ENCODE assay signal across 28 cellular contexts in genomic region chr15:33326908-33327307, GRCh38. TPM values are rescaled to one million over a fixed set of nuclear protein-coding genes. Genes with fewer than 3 reads are reported as not detected.
"Had no signal": no experiment of that assay in that cellular context is flagged by ENCODE, and none has a peak within 500 bp of the region (broad histone marks: within the 10 kb centered on the region; RNA-seq: fewer than 3 reads in every experiment).

No MANE protein-coding gene starts in this region.

- H3K36me3 Mint-ChIP-seq: mesothelial cell of epicardium, naive B cell had no signal

- H3K27me3 ChIP-seq: colonic mucosa, esophagus squamous epithelium, gastroesophageal sphincter had no signal

- H3K36me3 ChIP-seq: colonic mucosa, esophagus squamous epithelium, gastroesophageal sphincter, heart right ventricle, left lung, lower lobe of right lung had no signal

- H3K9me3 Mint-ChIP-seq: dendritic cell treated with granulocyte-macrophage colony-stimulating factor and Interleukin-4, amounts not matched to agents 40 ng/mL and 50 ng/mL, for 4 days; endodermal cell had no signal

- ATAC-seq: effector memory CD8-positive, alpha-beta T cell; esophagus mucosa; gastroesophageal sphincter; heart right ventricle; left cardiac atrium; left lung; left ventricle myocardium superior; lower lobe of right lung; mucosa of descending colon had no signal

- H3K4me1 ChIP-seq: colonic mucosa, esophagus squamous epithelium, gastroesophageal sphincter, heart right ventricle, left lung, lower lobe of right lung had no signal

- H3K27ac Mint-ChIP-seq: dendritic cell treated with granulocyte-macrophage colony-stimulating factor and Interleukin-4, amounts not matched to agents 40 ng/mL and 50 ng/mL, for 4 days; effector memory CD8-positive, alpha-beta T cell; endodermal cell; mesothelial cell of epicardium had no signal

- H3K4me3 Mint-ChIP-seq: dendritic cell treated with granulocyte-macrophage colony-stimulating factor and Interleukin-4, amounts not matched to agents 40 ng/mL and 50 ng/mL, for 4 days; effector memory CD8-positive, alpha-beta T cell; endodermal cell; mesothelial cell of epicardium had no signal

- H3K4me1 Mint-ChIP-seq: mesothelial cell of epicardium had no signal

- DNase-seq: colonic mucosa; cortex of kidney; effector CD8-positive, alpha-beta T cell; effector memory CD8-positive, alpha-beta T cell; endodermal cell; erythroblast; esophagus squamous epithelium; foreskin fibroblast; foreskin melanocyte; glutamatergic neuron; head of caudate nucleus; heart right ventricle; hippocampal formation; left cardiac atrium; left lung; left ventricle myocardium superior; lower lobe of right lung; mesenchymal stem cell; mucosa of descending colon; naive B cell had no signal

- H3K27ac ChIP-seq: colonic mucosa, epithelial cell of prostate, esophagus squamous epithelium, gastroesophageal sphincter, heart right ventricle, left lung, lower lobe of right lung had no signal

- H3K4me3 ChIP-seq: colonic mucosa, esophagus squamous epithelium, gastroesophageal sphincter, heart right ventricle, left lung, lower lobe of right lung, mucosa of descending colon had no signal

- H3K9me3 ChIP-seq: colonic mucosa, esophagus squamous epithelium, gastroesophageal sphincter, heart right ventricle, left lung, lower lobe of right lung, mucosa of descending colon had no signal

RNA-seq across cellular contexts. Expression of gene RYR3, which starts 16.1 kb away (rescaled TPM):
- total RNA-seq: dermis microvascular lymphatic vessel endothelial cell, glomerular endothelial cell, lung microvascular endothelial cell had no signal
